ENCODE assay signal across 20 cellular contexts in genomic region chr18:79582978-79583377, GRCh38.
DNase-seq lines count a peak whose midpoint lies in the region; ATAC-seq, FAIRE-seq and TF ChIP-seq lines count a peak whose summit lies in the region.
"Had no signal": no experiment of that assay in that cellular context is flagged by ENCODE, and none has a peak within 500 bp of the region (broad histone marks: within the 10 kb centered on the region; RNA-seq: fewer than 3 reads in every experiment).

No MANE protein-coding gene starts in this region.

- H3K27me3 ChIP-seq in bronchial epithelial cell (ENCODE audit: control insufficient read depth, insufficient read depth, low read length) (no peaks in the 10 kb centered on the region), mesenchymal stem cell (ENCODE audit: control insufficient read depth in 1 of 2, insufficient read depth in 1 of 2, low read length in 2 of 2) (peaks cover 0 to 65% of the 10 kb centered on the region in 2 experiments), tibial nerve (no peaks in the 10 kb centered on the region), adrenal gland (no peaks in the 10 kb centered on the region)
- H3K27me3 ChIP-seq: MG63 had no signal

- peak; percentile 47 for DNase-seq in NCI-H748 (lab: John Stamatoyannopoulos, UW; ENCODE audit: unreplicated experiment)
- no peak for DNase-seq in NCI-H748 treated with DMSO at 0.1 percent for 48 hours (lab: John Stamatoyannopoulos, UW)
- DNase-seq in bronchial epithelial cell (ENCODE audit: low read depth), result no peak
- DNase-seq in mesenchymal stem cell, result no peak
- peak; percentile 25 for DNase-seq in sciatic nerve (ENCODE audit: low spot score)
- no peak for DNase-seq in tibial nerve (ENCODE audit: low spot score in 2 of 2)
- no peak for DNase-seq in SKM-1 treated with dmso at 0.1 percent for 144 hours (lab: John Stamatoyannopoulos, UW; ENCODE audit: unreplicated experiment)
- no peak for DNase-seq in adrenal gland
- DNase-seq: Calu3; CD4-positive, alpha-beta memory T cell; DMS53; IMR-90; Karpas-422; MG63; NCI-H1092; NCI-H146; NCI-H526 treated with DMSO at 0.1 percent for 48 hours; OCI-M1 had no signal

- H3K14ac ChIP-seq in mesenchymal stem cell (ENCODE audit: low read length in 2 of 2), result no peak overlapping the region

- H2BK120ac ChIP-seq in mesenchymal stem cell (ENCODE audit: low read depth, low read length), result no peak overlapping the region

- ATAC-seq in sciatic nerve, result no peak

- no peak overlapping the region for H3K18ac ChIP-seq in mesenchymal stem cell (ENCODE audit: low read depth in 1 of 2, low read length in 2 of 2)

- peak; percentile 91 for FAIRE-seq in bronchial epithelial cell (lab: Jason Lieb, UNC)
- FAIRE-seq: H54 had no signal

- H3K23ac ChIP-seq in mesenchymal stem cell (ENCODE audit: low read length in 2 of 2), result no peak overlapping the region

- H3K9me3 ChIP-seq in mesenchymal stem cell (ENCODE audit: control insufficient read depth, low read length) (no peaks in the 10 kb centered on the region), tibial nerve (no peaks in the 10 kb centered on the region), adrenal gland (replicated peaks in 1 of 3) (no peaks in the 10 kb centered on the region)
- H3K9me3 ChIP-seq: MG63 had no signal

- H2AFZ ChIP-seq in mesenchymal stem cell (ENCODE audit: low read depth, low read length), result no peak overlapping the region

- no peak overlapping the region for H2BK5ac ChIP-seq in mesenchymal stem cell (ENCODE audit: low read depth, low read length, poor library complexity, severe bottlenecking)

- TF ChIP-seq EP300 in tibial nerve (IDR thresholded peaks at IDR 0.05), result no peak

- 97% methylated on average over 7 of the region's 8 CpGs for WGBS in mesenchymal stem cell
- WGBS in tibial nerve, 2 donors, result 85 to 91% methylated on average over 8 of the region's 8 CpGs
- WGBS in adrenal gland, 4 donors, result 88 to 93% (median 89%) methylated on average over 8 of the region's 8 CpGs

- TF ChIP-seq POLR2A in tibial nerve (IDR thresholded peaks at IDR 0.05) (no peak), adrenal gland (IDR thresholded peaks at IDR 0.05) (no peak)

- H2BK12ac ChIP-seq in mesenchymal stem cell (ENCODE audit: low read length in 2 of 2), result no peak overlapping the region

- no peak overlapping the region for H3K4me2 ChIP-seq in mesenchymal stem cell (ENCODE audit: low read length, poor library complexity, severe bottlenecking)

- no peaks in the 10 kb centered on the region for H3K79me1 ChIP-seq in mesenchymal stem cell (replicated peaks; ENCODE audit: low read length, poor library complexity, severe bottlenecking)

- H3K36me3 ChIP-seq in bronchial epithelial cell (ENCODE audit: control insufficient read depth, insufficient read depth, low read length), result no peaks in the 10 kb centered on the region
- H3K36me3 ChIP-seq in mesenchymal stem cell (ENCODE audit: control insufficient read depth in 1 of 2, insufficient read depth in 2 of 2, low read depth in 1 of 2, low read length in 2 of 2), result no peaks in the 10 kb centered on the region
- H3K36me3 ChIP-seq in tibial nerve, result no peaks in the 10 kb centered on the region
- no peaks in the 10 kb centered on the region for H3K36me3 ChIP-seq in adrenal gland (replicated peaks in 1 of 2)
- H3K36me3 ChIP-seq: MG63 had no signal

- peak overlapping the region; percentile 48 for H4K91ac ChIP-seq in mesenchymal stem cell (ENCODE audit: low read length)

- H3K4me1 ChIP-seq in mesenchymal stem cell (ENCODE audit: control insufficient read depth, insufficient read depth, low read depth, low read length) (peaks cover 1% of the 10 kb centered on the region), tibial nerve (peaks cover 0 to 17% (median 2%) of the 10 kb centered on the region in 4 donors), adrenal gland (replicated peaks in 1 of 2) (no peaks in the 10 kb centered on the region)

- intact Hi-C loops in sciatic nerve (cut with DNase I), result no loop called here
- intact Hi-C loops in adrenal gland (cut with DNase I), result no loop called here

- H4K8ac ChIP-seq in mesenchymal stem cell (ENCODE audit: low read length), result no peak overlapping the region

- H2AK5ac ChIP-seq in mesenchymal stem cell (ENCODE audit: low read length, severe bottlenecking), result no peak overlapping the region

- H3K27ac ChIP-seq in mesenchymal stem cell (ENCODE audit: low read length, poor library complexity, severe bottlenecking), result no peak overlapping the region
- H3K27ac ChIP-seq in tibial nerve, result no peak overlapping the region
- H3K27ac ChIP-seq in adrenal gland, result no peak overlapping the region
- H3K27ac ChIP-seq: 22Rv1 had no signal

- TF ChIP-seq CTCF in bronchial epithelial cell (IDR thresholded peaks at IDR 0.05; ENCODE audit: insufficient read depth, low read length, severe bottlenecking), result no peak
- no peak for TF ChIP-seq CTCF in tibial nerve (IDR thresholded peaks at IDR 0.05)
- no peak for TF ChIP-seq CTCF in adrenal gland (IDR thresholded peaks at IDR 0.05)

- no peak overlapping the region for H3K9ac ChIP-seq in mesenchymal stem cell (ENCODE audit: low read length)

- H3K4me3 ChIP-seq in bronchial epithelial cell (ENCODE audit: low read depth, low read length) (no peak overlapping the region), mesenchymal stem cell (ENCODE audit: insufficient read depth in 1 of 2, low read depth in 1 of 2, low read length in 2 of 2) (no peak overlapping the region), tibial nerve (no peak overlapping the region), adrenal gland (no peak overlapping the region)
- H3K4me3 ChIP-seq: MG63 had no signal

- H3K4ac ChIP-seq in mesenchymal stem cell (ENCODE audit: low read depth in 1 of 2, low read length in 2 of 2), result no peak overlapping the region

- H2BK15ac ChIP-seq in mesenchymal stem cell (ENCODE audit: low read depth, poor library complexity, severe bottlenecking), result no peak overlapping the region

Comparison
In these comparisons a context has a peak if more than half of its experiments do, and no peak if none do; other contexts are left out.
1. DNase-seq: peak in NCI-H748 (single experiment) and sciatic nerve (single experiment); none in NCI-H748 treated with DMSO at 0.1 percent for 48 hours (single experiment), bronchial epithelial cell (single experiment), mesenchymal stem cell (single experiment), tibial nerve (0 of 2), SKM-1 treated with dmso at 0.1 percent for 144 hours (single experiment) and adrenal gland (0 of 7).